Comparison of ENCODE assay signal across 16 cellular contexts in genomic region chr9:12060811-12061210, GRCh38.
A peak's percentile ranks its signal among the peaks of the same experiment; 100 is the strongest.
DNase-seq lines count a peak whose midpoint lies in the region; ATAC-seq and TF ChIP-seq lines count a peak whose summit lies in the region.
"Had no signal": no experiment of that assay in that cellular context is flagged by ENCODE, and none has a peak within 500 bp of the region (broad histone marks: within the 10 kb centered on the region; RNA-seq: fewer than 3 reads in every experiment).

No MANE protein-coding gene starts in this region.

- ATAC-seq in sciatic nerve: peak; percentile 38
- ATAC-seq: CD8-positive, alpha-beta T cell; GM12878 had no signal

- DNase-seq in COLO829 (ENCODE audit: low spot score) (peak; percentile 6), NCI-H69 (lab: John Stamatoyannopoulos, UW) (peak; percentile 33), choroid plexus epithelial cell (ENCODE audit: low read depth) (peak; percentile 16), sciatic nerve (ENCODE audit: low spot score) (no peak), NCI-H82 treated with DMSO at 0.1 percent for 48 hours (lab: John Stamatoyannopoulos, UW; ENCODE audit: unreplicated experiment) (no peak), cerebellar nuclear complex (lab: John Stamatoyannopoulos, UW) (no peak), NCI-H2171 treated with DMSO at 0.1 percent for 48 hours (lab: John Stamatoyannopoulos, UW) (no peak)
- DNase-seq: CD8-positive, alpha-beta T cell; COR-L47; DMS 273 treated with DMSO at 0.1 percent for 48 hours; DMS53; DND-41; EL; H9 had no signal

- TF ChIP-seq CTCF in choroid plexus epithelial cell (conservative IDR thresholded peaks at IDR 0.05; ENCODE audit: low read depth, low read length): no peak

- H3K4me3 ChIP-seq in choroid plexus epithelial cell (ENCODE audit: low read depth, low read length): no peak overlapping the region
- H3K4me3 ChIP-seq: BLaER1 treated with 17β-estradiol and CSF1 and Interleukin-3, amounts not matched to agents 10 nM and 100 nM; GM12878 had no signal

- intact Hi-C loops in sciatic nerve (cut with DNase I): no loop called here

Comparison
In these comparisons a context has a peak if more than half of its experiments do, and no peak if none do; other contexts are left out.
1. DNase-seq: peak in COLO829 (single experiment), NCI-H69 (single experiment) and choroid plexus epithelial cell (single experiment); none in sciatic nerve (single experiment), NCI-H82 treated with DMSO at 0.1 percent for 48 hours (single experiment), cerebellar nuclear complex (0 of 2) and NCI-H2171 treated with DMSO at 0.1 percent for 48 hours (single experiment).